8 cellular contexts compared by ENCODE assay signal in genomic region chr10:96130326-96130758, GRCh38. TPM values are rescaled to one million over a fixed set of nuclear protein-coding genes. Genes with fewer than 3 reads are reported as not detected.
DNase-seq lines count a peak whose midpoint lies in the region; ATAC-seq and TF ChIP-seq lines count a peak whose summit lies in the region.

No MANE protein-coding gene starts in this region.

- H3K27me3 ChIP-seq in HUES64 (ENCODE audit: insufficient read depth, low read length) (no peaks in the 10 kb centered on the region; the same call in 1 of the 2 replicates), heart left ventricle (peaks cover 0 to 37% (median 27%) of the 10 kb centered on the region in 9 donors)

- H3K9me3 Mint-ChIP-seq in progenitor cell of endocrine pancreas (ENCODE audit: low read depth), result no peaks in the 10 kb centered on the region

- peak overlapping the region; percentile 99 for H3K27ac ChIP-seq in HUES64 (ENCODE audit: low read depth, low read length)
- H3K27ac ChIP-seq in heart left ventricle, result peak overlapping the region; percentile 85 to 100 (median 94)

- peaks cover 28% of the 10 kb centered on the region for H3K36me3 ChIP-seq in HUES64 (ENCODE audit: insufficient read depth, low read length)
- H3K36me3 ChIP-seq in heart left ventricle, result peaks cover 0 to 28% (median 24%) of the 10 kb centered on the region in 9 donors

- no peak for TF ChIP-seq POLR2A in heart left ventricle (IDR thresholded peaks at IDR 0.05)

- peak overlapping the region; percentile 87 for H3K4me3 Mint-ChIP-seq in progenitor cell of endocrine pancreas (ENCODE audit: low read depth)

- ATAC-seq in GM21526 (IDR thresholded peaks at IDR 0.05; ENCODE audit: low FRiP score, unreplicated experiment) (peak; percentile 71), heart left ventricle (peak; percentile 76 to 87 (median 85))

- intact Hi-C loops in heart left ventricle (cut with DNase I), result loop anchor here in 7 of 10 donors (1.0 to 10.0 kb wide), 6 partner anchors 40 to 454 kb away; partner anchors contain the start of genes CCNJ (in 3 of the 7) and TM9SF3 (in 1 of the 7)

- H3K27me3 Mint-ChIP-seq in progenitor cell of endocrine pancreas, result peaks cover 9% of the 10 kb centered on the region

- peaks cover 19% of the 10 kb centered on the region for H3K4me1 Mint-ChIP-seq in progenitor cell of endocrine pancreas (ENCODE audit: low read depth)

- peaks cover 13% of the 10 kb centered on the region for H3K4me1 ChIP-seq in HUES64 (ENCODE audit: insufficient read depth, low read length)
- H3K4me1 ChIP-seq in heart left ventricle, result peaks cover 0 to 22% (median 8%) of the 10 kb centered on the region in 12 donors

- H3K4me3 ChIP-seq in HUES64 (ENCODE audit: low read length) (peak overlapping the region; percentile 89), heart left ventricle (peak overlapping the region; percentile 30 to 89 (median 79))

- H3K9me3 ChIP-seq in HUES64 (ENCODE audit: insufficient read depth, low read depth, low read length) (no peaks in the 10 kb centered on the region), heart left ventricle (no peaks in the 10 kb centered on the region)

- DNase-seq in EH (ENCODE audit: low read depth) (peak; percentile 76), SIG-M5 (lab: John Stamatoyannopoulos, UW) (peak; percentile 24), heart left ventricle (peak; percentile 67 to 86 (median 71)), progenitor cell of endocrine pancreas (ENCODE audit: low spot score, unreplicated experiment) (peak; percentile 71), NCI-H1048 (lab: John Stamatoyannopoulos, UW) (no peak)
- peak; percentile 83 for DNase-seq in activated naive CD4-positive, alpha-beta T cell treated with anti-CD3 and anti-CD28 coated beads, Interleukin-2, amount 50 U/mL, for 16 hours

- peaks cover 12% of the 10 kb centered on the region for H3K36me3 Mint-ChIP-seq in progenitor cell of endocrine pancreas (ENCODE audit: insufficient read depth)

- H3K27ac Mint-ChIP-seq in progenitor cell of endocrine pancreas, result peak overlapping the region; percentile 100

- under 1% methylated on average over 37 of the region's 38 CpGs for WGBS in HUES64
- WGBS in heart left ventricle, 4 donors, result 0 to 2% (median 1%) methylated on average over 29 to 38 of the region's 38 CpGs

- peak overlapping the region; percentile 99 for H3K9ac ChIP-seq in HUES64 (ENCODE audit: low read depth, low read length)

- TF ChIP-seq CTCF in heart left ventricle (IDR thresholded peaks at IDR 0.05) (no peak), progenitor cell of endocrine pancreas (IDR thresholded peaks at IDR 0.05; ENCODE audit: unreplicated experiment) (peak; percentile 17)

RNA-seq across cellular contexts. Expression of gene ZNF518A, which starts 0.2 kb away (rescaled TPM):
- 19.1 TPM for polyA plus RNA-seq in HUES64 (2013, experiment 1 of 2)
- 20.2 TPM for polyA plus RNA-seq in HUES64 (2013, experiment 2 of 2)
- total RNA-seq in heart left ventricle, result 10 to 100 TPM in 6 of 9 donors, 1 to 10 TPM in 3; 7.4 to 17.9 (median 12.2) TPM
- polyA plus RNA-seq in heart left ventricle, result 1 to 10 TPM; 3.0 to 3.2 TPM
- 49.9 and 51.9 TPM in 2 replicates for total RNA-seq in progenitor cell of endocrine pancreas
